In the genomic region with DNA sequence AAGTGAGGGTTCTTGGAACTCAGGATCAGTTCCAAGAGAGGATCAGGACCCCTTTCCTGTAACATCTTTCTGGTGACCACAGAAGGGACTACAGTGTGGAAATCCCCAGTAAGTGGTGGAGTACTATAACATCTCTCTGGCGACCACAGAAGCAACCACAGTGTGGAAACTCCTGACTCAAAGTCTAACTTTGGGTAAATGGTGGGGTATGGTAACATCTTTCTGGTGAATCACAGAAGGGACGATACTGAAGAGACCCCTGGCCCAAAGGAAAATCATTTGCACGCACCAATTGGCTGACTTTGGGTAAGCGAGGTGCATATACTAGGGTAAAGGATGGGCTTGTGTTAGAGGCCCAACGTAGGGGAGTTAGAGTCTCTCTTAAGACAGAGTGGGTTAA, we compare ENCODE assay signal across 1 cellular context.
A peak's percentile ranks its signal among the peaks of the same experiment; 100 is the strongest.
TF ChIP-seq lines count a peak whose summit lies in the region.

No MANE protein-coding gene starts in this region.

TF ChIP-seq in GM12878, 131 proteins besides CTCF, POLR2A, EP300 and RAD21 (continued from another document and continues in another):
- TF ChIP-seq, protein P1, sequence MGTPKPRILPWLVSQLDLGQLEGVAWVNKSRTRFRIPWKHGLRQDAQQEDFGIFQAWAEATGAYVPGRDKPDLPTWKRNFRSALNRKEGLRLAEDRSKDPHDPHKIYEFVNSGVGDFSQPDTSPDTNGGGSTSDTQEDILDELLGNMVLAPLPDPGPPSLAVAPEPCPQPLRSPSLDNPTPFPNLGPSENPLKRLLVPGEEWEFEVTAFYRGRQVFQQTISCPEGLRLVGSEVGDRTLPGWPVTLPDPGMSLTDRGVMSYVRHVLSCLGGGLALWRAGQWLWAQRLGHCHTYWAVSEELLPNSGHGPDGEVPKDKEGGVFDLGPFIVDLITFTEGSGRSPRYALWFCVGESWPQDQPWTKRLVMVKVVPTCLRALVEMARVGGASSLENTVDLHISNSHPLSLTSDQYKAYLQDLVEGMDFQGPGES (IDR thresholded peaks at IDR 0.05), result no peak
- TF ChIP-seq, protein P2, sequence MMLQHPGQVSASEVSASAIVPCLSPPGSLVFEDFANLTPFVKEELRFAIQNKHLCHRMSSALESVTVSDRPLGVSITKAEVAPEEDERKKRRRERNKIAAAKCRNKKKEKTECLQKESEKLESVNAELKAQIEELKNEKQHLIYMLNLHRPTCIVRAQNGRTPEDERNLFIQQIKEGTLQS (IDR thresholded peaks at IDR 0.05; ENCODE audit: borderline replicate concordance, extremely low read depth, low read depth, low read length), result no peak
- TF ChIP-seq, protein P3, sequence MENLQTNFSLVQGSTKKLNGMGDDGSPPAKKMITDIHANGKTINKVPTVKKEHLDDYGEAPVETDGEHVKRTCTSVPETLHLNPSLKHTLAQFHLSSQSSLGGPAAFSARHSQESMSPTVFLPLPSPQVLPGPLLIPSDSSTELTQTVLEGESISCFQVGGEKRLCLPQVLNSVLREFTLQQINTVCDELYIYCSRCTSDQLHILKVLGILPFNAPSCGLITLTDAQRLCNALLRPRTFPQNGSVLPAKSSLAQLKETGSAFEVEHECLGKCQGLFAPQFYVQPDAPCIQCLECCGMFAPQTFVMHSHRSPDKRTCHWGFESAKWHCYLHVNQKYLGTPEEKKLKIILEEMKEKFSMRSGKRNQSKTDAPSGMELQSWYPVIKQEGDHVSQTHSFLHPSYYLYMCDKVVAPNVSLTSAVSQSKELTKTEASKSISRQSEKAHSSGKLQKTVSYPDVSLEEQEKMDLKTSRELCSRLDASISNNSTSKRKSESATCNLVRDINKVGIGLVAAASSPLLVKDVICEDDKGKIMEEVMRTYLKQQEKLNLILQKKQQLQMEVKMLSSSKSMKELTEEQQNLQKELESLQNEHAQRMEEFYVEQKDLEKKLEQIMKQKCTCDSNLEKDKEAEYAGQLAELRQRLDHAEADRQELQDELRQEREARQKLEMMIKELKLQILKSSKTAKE (IDR thresholded peaks at IDR 0.05; ENCODE audit: low read depth, poor library complexity, severe bottlenecking), result peak; percentile 33
- TF ChIP-seq, protein P4, sequence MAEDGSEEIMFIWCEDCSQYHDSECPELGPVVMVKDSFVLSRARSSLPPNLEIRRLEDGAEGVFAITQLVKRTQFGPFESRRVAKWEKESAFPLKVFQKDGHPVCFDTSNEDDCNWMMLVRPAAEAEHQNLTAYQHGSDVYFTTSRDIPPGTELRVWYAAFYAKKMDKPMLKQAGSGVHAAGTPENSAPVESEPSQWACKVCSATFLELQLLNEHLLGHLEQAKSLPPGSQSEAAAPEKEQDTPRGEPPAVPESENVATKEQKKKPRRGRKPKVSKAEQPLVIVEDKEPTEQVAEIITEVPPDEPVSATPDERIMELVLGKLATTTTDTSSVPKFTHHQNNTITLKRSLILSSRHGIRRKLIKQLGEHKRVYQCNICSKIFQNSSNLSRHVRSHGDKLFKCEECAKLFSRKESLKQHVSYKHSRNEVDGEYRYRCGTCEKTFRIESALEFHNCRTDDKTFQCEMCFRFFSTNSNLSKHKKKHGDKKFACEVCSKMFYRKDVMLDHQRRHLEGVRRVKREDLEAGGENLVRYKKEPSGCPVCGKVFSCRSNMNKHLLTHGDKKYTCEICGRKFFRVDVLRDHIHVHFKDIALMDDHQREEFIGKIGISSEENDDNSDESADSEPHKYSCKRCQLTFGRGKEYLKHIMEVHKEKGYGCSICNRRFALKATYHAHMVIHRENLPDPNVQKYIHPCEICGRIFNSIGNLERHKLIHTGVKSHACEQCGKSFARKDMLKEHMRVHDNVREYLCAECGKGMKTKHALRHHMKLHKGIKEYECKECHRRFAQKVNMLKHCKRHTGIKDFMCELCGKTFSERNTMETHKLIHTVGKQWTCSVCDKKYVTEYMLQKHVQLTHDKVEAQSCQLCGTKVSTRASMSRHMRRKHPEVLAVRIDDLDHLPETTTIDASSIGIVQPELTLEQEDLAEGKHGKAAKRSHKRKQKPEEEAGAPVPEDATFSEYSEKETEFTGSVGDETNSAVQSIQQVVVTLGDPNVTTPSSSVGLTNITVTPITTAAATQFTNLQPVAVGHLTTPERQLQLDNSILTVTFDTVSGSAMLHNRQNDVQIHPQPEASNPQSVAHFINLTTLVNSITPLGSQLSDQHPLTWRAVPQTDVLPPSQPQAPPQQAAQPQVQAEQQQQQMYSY (CRISPR knock-in tag; IDR thresholded peaks at IDR 0.05), result no peak
- no peak for TF ChIP-seq STAT3 (IDR thresholded peaks at IDR 0.05; ENCODE audit: low read depth, low read length)
- no peak for TF ChIP-seq NFXL1 (IDR thresholded peaks at IDR 0.05; ENCODE audit: borderline replicate concordance)
- no peak for TF ChIP-seq TCF7 (IDR thresholded peaks at IDR 0.05; ENCODE audit: borderline replicate concordance)
- TF ChIP-seq NR2F1 (conservative IDR thresholded peaks at IDR 0.05), result peak; percentile 36; the same call in 1 of the 2 replicates
- TF ChIP-seq, protein P5, sequence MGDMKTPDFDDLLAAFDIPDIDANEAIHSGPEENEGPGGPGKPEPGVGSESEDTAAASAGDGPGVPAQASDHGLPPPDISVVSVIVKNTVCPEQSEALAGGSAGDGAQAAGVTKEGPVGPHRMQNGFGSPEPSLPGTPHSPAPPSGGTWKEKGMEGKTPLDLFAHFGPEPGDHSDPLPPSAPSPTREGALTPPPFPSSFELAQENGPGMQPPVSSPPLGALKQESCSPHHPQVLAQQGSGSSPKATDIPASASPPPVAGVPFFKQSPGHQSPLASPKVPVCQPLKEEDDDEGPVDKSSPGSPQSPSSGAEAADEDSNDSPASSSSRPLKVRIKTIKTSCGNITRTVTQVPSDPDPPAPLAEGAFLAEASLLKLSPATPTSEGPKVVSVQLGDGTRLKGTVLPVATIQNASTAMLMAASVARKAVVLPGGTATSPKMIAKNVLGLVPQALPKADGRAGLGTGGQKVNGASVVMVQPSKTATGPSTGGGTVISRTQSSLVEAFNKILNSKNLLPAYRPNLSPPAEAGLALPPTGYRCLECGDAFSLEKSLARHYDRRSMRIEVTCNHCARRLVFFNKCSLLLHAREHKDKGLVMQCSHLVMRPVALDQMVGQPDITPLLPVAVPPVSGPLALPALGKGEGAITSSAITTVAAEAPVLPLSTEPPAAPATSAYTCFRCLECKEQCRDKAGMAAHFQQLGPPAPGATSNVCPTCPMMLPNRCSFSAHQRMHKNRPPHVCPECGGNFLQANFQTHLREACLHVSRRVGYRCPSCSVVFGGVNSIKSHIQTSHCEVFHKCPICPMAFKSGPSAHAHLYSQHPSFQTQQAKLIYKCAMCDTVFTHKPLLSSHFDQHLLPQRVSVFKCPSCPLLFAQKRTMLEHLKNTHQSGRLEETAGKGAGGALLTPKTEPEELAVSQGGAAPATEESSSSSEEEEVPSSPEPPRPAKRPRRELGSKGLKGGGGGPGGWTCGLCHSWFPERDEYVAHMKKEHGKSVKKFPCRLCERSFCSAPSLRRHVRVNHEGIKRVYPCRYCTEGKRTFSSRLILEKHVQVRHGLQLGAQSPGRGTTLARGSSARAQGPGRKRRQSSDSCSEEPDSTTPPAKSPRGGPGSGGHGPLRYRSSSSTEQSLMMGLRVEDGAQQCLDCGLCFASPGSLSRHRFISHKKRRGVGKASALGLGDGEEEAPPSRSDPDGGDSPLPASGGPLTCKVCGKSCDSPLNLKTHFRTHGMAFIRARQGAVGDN (IDR thresholded peaks at IDR 0.05), result no peak
- TF ChIP-seq BACH1 (IDR thresholded peaks at IDR 0.05; ENCODE audit: borderline replicate concordance), result peak; percentile 33; the same call in 1 of the 2 replicates
- TF ChIP-seq, protein P6, sequence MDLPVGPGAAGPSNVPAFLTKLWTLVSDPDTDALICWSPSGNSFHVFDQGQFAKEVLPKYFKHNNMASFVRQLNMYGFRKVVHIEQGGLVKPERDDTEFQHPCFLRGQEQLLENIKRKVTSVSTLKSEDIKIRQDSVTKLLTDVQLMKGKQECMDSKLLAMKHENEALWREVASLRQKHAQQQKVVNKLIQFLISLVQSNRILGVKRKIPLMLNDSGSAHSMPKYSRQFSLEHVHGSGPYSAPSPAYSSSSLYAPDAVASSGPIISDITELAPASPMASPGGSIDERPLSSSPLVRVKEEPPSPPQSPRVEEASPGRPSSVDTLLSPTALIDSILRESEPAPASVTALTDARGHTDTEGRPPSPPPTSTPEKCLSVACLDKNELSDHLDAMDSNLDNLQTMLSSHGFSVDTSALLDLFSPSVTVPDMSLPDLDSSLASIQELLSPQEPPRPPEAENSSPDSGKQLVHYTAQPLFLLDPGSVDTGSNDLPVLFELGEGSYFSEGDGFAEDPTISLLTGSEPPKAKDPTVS (IDR thresholded peaks at IDR 0.05; ENCODE audit: low read depth, low read length), result no peak
- TF ChIP-seq CHD2 (IDR thresholded peaks at IDR 0.05; ENCODE audit: borderline replicate concordance, low read depth, low read length), result no peak
- TF ChIP-seq PML (IDR thresholded peaks at IDR 0.05; ENCODE audit: low read length), result no peak
- TF ChIP-seq NR2C2 (IDR thresholded peaks at IDR 0.05; ENCODE audit: borderline replicate concordance, control insufficient read depth, insufficient read length, low read depth), result no peak
- TF ChIP-seq CBFB (IDR thresholded peaks at IDR 0.05; ENCODE audit: low read depth), result peak; percentile 81
- TF ChIP-seq ATF7 (IDR thresholded peaks at IDR 0.05; ENCODE audit: low read depth), result peak; percentile 32; the same call in 1 of the 2 replicates
- no peak for TF ChIP-seq ZZZ3 (IDR thresholded peaks at IDR 0.05; ENCODE audit: control insufficient read depth, insufficient read length, low read depth)
- TF ChIP-seq NFYA (IDR thresholded peaks at IDR 0.05; ENCODE audit: borderline replicate concordance, low read depth, low read length), result no peak
- TF ChIP-seq SREBF2 (IDR thresholded peaks at IDR 0.05; ENCODE audit: low read length), result no peak
- no peak for TF ChIP-seq YBX1 (IDR thresholded peaks at IDR 0.05)
- no peak for TF ChIP-seq LARP7 (IDR thresholded peaks at IDR 0.05)
- TF ChIP-seq SPI1 (IDR thresholded peaks at IDR 0.05; ENCODE audit: borderline replicate concordance, insufficient read depth, low read depth, low read length), result no peak
- TF ChIP-seq, protein P7, sequence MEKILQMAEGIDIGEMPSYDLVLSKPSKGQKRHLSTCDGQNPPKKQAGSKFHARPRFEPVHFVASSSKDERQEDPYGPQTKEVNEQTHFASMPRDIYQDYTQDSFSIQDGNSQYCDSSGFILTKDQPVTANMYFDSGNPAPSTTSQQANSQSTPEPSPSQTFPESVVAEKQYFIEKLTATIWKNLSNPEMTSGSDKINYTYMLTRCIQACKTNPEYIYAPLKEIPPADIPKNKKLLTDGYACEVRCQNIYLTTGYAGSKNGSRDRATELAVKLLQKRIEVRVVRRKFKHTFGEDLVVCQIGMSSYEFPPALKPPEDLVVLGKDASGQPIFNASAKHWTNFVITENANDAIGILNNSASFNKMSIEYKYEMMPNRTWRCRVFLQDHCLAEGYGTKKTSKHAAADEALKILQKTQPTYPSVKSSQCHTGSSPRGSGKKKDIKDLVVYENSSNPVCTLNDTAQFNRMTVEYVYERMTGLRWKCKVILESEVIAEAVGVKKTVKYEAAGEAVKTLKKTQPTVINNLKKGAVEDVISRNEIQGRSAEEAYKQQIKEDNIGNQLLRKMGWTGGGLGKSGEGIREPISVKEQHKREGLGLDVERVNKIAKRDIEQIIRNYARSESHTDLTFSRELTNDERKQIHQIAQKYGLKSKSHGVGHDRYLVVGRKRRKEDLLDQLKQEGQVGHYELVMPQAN (conservative IDR thresholded peaks at IDR 0.05), result 0 out of 2 replicates have a peak, but pooled peaks have one; percentile 15
- no peak for TF ChIP-seq BRCA1 (IDR thresholded peaks at IDR 0.05; ENCODE audit: low read depth, low read length)
- TF ChIP-seq POLR2AphosphoS5 (IDR thresholded peaks at IDR 0.05; ENCODE audit: low read length), result no peak
- TF ChIP-seq IKZF1 (conservative IDR thresholded peaks at IDR 0.05), result peak; percentile 92
- peak; percentile 53 for TF ChIP-seq JUNB (IDR thresholded peaks at IDR 0.05)
- TF ChIP-seq MEF2B (IDR thresholded peaks at IDR 0.05; ENCODE audit: partially characterized antibody, poor library complexity, severe bottlenecking), result peak; percentile 24
- no peak for TF ChIP-seq WRNIP1 (IDR thresholded peaks at IDR 0.05; ENCODE audit: borderline replicate concordance, low read depth, low read length)
- no peak for TF ChIP-seq SIN3A (IDR thresholded peaks at IDR 0.05; ENCODE audit: low read depth, low read length)
- TF ChIP-seq, protein P8, sequence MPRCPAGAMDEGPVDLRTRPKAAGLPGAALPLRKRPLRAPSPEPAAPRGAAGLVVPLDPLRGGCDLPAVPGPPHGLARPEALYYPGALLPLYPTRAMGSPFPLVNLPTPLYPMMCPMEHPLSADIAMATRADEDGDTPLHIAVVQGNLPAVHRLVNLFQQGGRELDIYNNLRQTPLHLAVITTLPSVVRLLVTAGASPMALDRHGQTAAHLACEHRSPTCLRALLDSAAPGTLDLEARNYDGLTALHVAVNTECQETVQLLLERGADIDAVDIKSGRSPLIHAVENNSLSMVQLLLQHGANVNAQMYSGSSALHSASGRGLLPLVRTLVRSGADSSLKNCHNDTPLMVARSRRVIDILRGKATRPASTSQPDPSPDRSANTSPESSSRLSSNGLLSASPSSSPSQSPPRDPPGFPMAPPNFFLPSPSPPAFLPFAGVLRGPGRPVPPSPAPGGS (IDR thresholded peaks at IDR 0.05; ENCODE audit: borderline replicate concordance, insufficient read depth, low read depth, low read length, poor library complexity, severe bottlenecking), result no peak
- no peak for TF ChIP-seq SRF (IDR thresholded peaks at IDR 0.05; ENCODE audit: low read depth in 2 of 2, low read length in 2 of 2)
- no peak; the same call in 1 of the 2 replicates for TF ChIP-seq GATAD2B (conservative IDR thresholded peaks at IDR 0.05; ENCODE audit: low read depth)
- TF ChIP-seq SUPT20H (IDR thresholded peaks at IDR 0.05; ENCODE audit: borderline replicate concordance, control insufficient read depth, low read depth, low read length), result no peak
- TF ChIP-seq ETV6 (conservative IDR thresholded peaks at IDR 0.05 in 1 of 2, IDR thresholded peaks at IDR 0.05 in 1 of 2; ENCODE audit: borderline replicate concordance in 1 of 2, low read depth in 1 of 2), result no peak
- peak; percentile 91 for TF ChIP-seq BCL11A (IDR thresholded peaks at IDR 0.05; ENCODE audit: low read depth, low read length)
- peak; percentile 30; the same call in 1 of the 2 replicates for TF ChIP-seq CREM (IDR thresholded peaks at IDR 0.05; ENCODE audit: low read depth)
- TF ChIP-seq RBBP5 (conservative IDR thresholded peaks at IDR 0.05), result no peak
- TF ChIP-seq, protein P9, sequence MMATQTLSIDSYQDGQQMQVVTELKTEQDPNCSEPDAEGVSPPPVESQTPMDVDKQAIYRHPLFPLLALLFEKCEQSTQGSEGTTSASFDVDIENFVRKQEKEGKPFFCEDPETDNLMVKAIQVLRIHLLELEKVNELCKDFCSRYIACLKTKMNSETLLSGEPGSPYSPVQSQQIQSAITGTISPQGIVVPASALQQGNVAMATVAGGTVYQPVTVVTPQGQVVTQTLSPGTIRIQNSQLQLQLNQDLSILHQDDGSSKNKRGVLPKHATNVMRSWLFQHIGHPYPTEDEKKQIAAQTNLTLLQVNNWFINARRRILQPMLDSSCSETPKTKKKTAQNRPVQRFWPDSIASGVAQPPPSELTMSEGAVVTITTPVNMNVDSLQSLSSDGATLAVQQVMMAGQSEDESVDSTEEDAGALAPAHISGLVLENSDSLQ (IDR thresholded peaks at IDR 0.05), result no peak
- no peak for TF ChIP-seq RAD51 (IDR thresholded peaks at IDR 0.05)
- TF ChIP-seq CBX5 (IDR thresholded peaks at IDR 0.05; ENCODE audit: low read depth), result peak; percentile 66; the same call in 1 of the 2 replicates
- peak; percentile 71 for TF ChIP-seq MTA2 (IDR thresholded peaks at IDR 0.05; ENCODE audit: low read depth)
- no peak for TF ChIP-seq YY1 (IDR thresholded peaks at IDR 0.05; ENCODE audit: low read depth, low read length)
- peak; percentile 99 for TF ChIP-seq RUNX3 (IDR thresholded peaks at IDR 0.05; ENCODE audit: low read length)
